In the genomic region with DNA sequence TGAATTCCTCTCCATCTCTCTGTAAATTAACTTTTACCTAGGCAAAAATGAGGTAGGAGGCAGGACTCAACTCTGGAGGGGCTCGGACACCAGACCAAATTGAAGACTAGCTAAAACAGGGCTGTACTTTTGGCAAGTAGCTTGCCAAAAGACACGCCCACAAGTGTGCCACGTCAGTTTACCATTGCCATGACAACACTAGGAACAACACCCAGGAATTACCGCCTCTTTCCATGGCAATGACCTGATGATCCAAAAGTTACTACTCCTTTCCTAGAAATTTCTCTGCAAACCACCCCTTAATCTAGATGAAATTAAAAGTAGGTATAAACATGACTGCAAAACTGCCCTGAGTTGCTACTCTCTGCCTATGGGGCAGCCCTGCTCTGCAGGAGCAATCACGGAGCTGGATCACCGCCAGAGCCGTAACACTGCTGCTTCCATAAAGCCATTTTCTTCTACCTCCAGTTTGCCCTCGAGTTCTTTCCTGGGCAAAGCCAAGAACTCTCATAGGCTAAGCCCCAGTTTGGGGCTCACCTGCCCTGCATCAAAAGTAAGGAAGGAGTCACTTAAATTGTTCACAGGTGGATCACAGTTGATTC, we compare ENCODE assay signal across 15 cellular contexts.
DNase-seq lines count a peak whose midpoint lies in the region; TF ChIP-seq lines count a peak whose summit lies in the region.
"Had no signal": no experiment of that assay in that cellular context is flagged by ENCODE, and none has a peak within 500 bp of the region (broad histone marks: within the 10 kb centered on the region; RNA-seq: fewer than 3 reads in every experiment).

No MANE protein-coding gene starts in this region.

- no peaks in the 10 kb centered on the region for H3K36me3 ChIP-seq in mucosa of rectum (ENCODE audit: control insufficient read depth in 2 of 2, insufficient read depth in 2 of 2, low read length in 2 of 2)
- H3K36me3 ChIP-seq: brain microvascular endothelial cell, tibial nerve had no signal

- TF ChIP-seq CTCF in epithelial cell of esophagus (IDR thresholded peaks at IDR 0.05; ENCODE audit: insufficient read depth, low read depth, low read length, missing control alignments): no peak

- no peaks in the 10 kb centered on the region for H3K27me3 ChIP-seq in mucosa of rectum (ENCODE audit: control insufficient read depth in 2 of 2, insufficient read depth in 2 of 2, low read length in 2 of 2)
- H3K27me3 ChIP-seq: brain microvascular endothelial cell, tibial nerve had no signal

- peak overlapping the region; percentile 25 to 71 for H3K27ac ChIP-seq in mucosa of rectum (ENCODE audit: low read depth in 2 of 2, low read length in 2 of 2)
- H3K27ac ChIP-seq: 22Rv1, brain microvascular endothelial cell, tibial nerve had no signal

- no peaks in the 10 kb centered on the region for H3K9me3 ChIP-seq in mucosa of rectum (ENCODE audit: control insufficient read depth in 2 of 2, low read length in 2 of 2)

- DNase-seq in DMS 273 (lab: John Stamatoyannopoulos, UW; ENCODE audit: unreplicated experiment): peak; percentile 53
- no peak for DNase-seq in DMS 273 treated with DMSO at 0.1 percent for 48 hours (lab: John Stamatoyannopoulos, UW)
- DNase-seq in NCI-H226: peak; percentile 14
- DNase-seq in epithelial cell of esophagus (ENCODE audit: low read depth): peak; percentile 57
- DNase-seq in T-helper 1 cell: no peak
- no peak for DNase-seq in GF-D8 (lab: John Stamatoyannopoulos, UW)
- DNase-seq in cortex of kidney (lab: John Stamatoyannopoulos, UW): no peak
- DNase-seq: activated CD4-positive, alpha-beta memory T cell treated with anti-CD3 and anti-CD28 coated beads, Interleukin-2, amount 10 ng/mL, durations not matched to agents 7 days and 5 days; brain microvascular endothelial cell; hippocampal formation; Kasumi-1; posterior cingulate gyrus had no signal

- H3K9ac ChIP-seq in mucosa of rectum (ENCODE audit: low read depth in 1 of 2, low read length in 2 of 2): no peak overlapping the region

- H3K4me3 ChIP-seq in epithelial cell of esophagus (ENCODE audit: low read length) (no peak overlapping the region), mucosa of rectum (ENCODE audit: low read length in 2 of 2) (no peak overlapping the region)
- H3K4me3 ChIP-seq: tibial nerve had no signal

- peaks cover 4 to 8% of the 10 kb centered on the region in 2 donors for H3K4me1 ChIP-seq in mucosa of rectum (ENCODE audit: control insufficient read depth in 2 of 2, insufficient read depth in 2 of 2, low read length in 2 of 2)
- H3K4me1 ChIP-seq: tibial nerve had no signal

Comparison
In these comparisons a context has a peak if more than half of its experiments do, and no peak if none do; other contexts are left out.
1. DNase-seq: peak in DMS 273 (single experiment), NCI-H226 (single experiment) and epithelial cell of esophagus (single experiment); none in DMS 273 treated with DMSO at 0.1 percent for 48 hours (single experiment), T-helper 1 cell (0 of 5), GF-D8 (single experiment) and cortex of kidney (single experiment).